Comparison of ENCODE assay signal across 19 cellular contexts in genomic region chr4:80112236-80112635, GRCh38. TPM values are rescaled to one million over a fixed set of nuclear protein-coding genes. Genes with fewer than 3 reads are reported as not detected.
DNase-seq lines count a peak whose midpoint lies in the region; ATAC-seq and TF ChIP-seq lines count a peak whose summit lies in the region.
"Had no signal": no experiment of that assay in that cellular context is flagged by ENCODE, and none has a peak within 500 bp of the region (broad histone marks: within the 10 kb centered on the region; RNA-seq: fewer than 3 reads in every experiment).

No MANE protein-coding gene starts in this region.

- WGBS in right cardiac atrium, result 56% methylated on average over 3 of the region's 3 CpGs

- H3K4me1 Mint-ChIP-seq in effector memory CD8-positive, alpha-beta T cell (ENCODE audit: low read depth in 2 of 2), result no peaks in the 10 kb centered on the region

- peaks cover 3% of the 10 kb centered on the region for H3K36me3 Mint-ChIP-seq in effector memory CD8-positive, alpha-beta T cell (ENCODE audit: insufficient read depth)

- no peak overlapping the region for H3K27ac Mint-ChIP-seq in effector memory CD8-positive, alpha-beta T cell
- H3K27ac Mint-ChIP-seq: activated CD8-positive, alpha-beta T cell treated with anti-CD3 and anti-CD28 coated beads for 36 hours; activated T-cell treated with anti-CD3 and anti-CD28 coated beads, Interleukin-2, amount 50 U/mL, for 24 hours had no signal

- H3K9me3 ChIP-seq in right atrium auricular region (peaks cover 0 to 4% of the 10 kb centered on the region in 2 donors), right cardiac atrium (ENCODE audit: control insufficient read depth, low read length) (no peaks in the 10 kb centered on the region)

- no peaks in the 10 kb centered on the region for H3K27me3 ChIP-seq in right atrium auricular region
- H3K27me3 ChIP-seq in right cardiac atrium (ENCODE audit: control insufficient read depth, insufficient read depth), result no peaks in the 10 kb centered on the region
- H3K27me3 ChIP-seq: dorsolateral prefrontal cortex had no signal

- TF ChIP-seq CTCF in right atrium auricular region (IDR thresholded peaks at IDR 0.05), result no peak

- no peak overlapping the region for H3K4me3 ChIP-seq in right atrium auricular region
- H3K4me3 ChIP-seq in right cardiac atrium (ENCODE audit: low read length), result no peak overlapping the region
- H3K4me3 ChIP-seq: dorsolateral prefrontal cortex had no signal

- DNase-seq in Right ventricle myocardium superior (peak; percentile 46), right atrium auricular region (ENCODE audit: low spot score) (no peak), fibroblast of gingiva (ENCODE audit: low read depth) (peak; percentile 95), right cardiac atrium (peak; percentile 26 to 68 (median 44))
- DNase-seq in effector memory CD8-positive, alpha-beta T cell, result no peak
- DNase-seq in activated CD8-positive, alpha-beta memory T cell treated with anti-CD3 and anti-CD28 coated beads, Interleukin-2, amount 50 U/mL, for 48 hours, result no peak
- DNase-seq: activated CD8-positive, alpha-beta T cell treated with anti-CD3 and anti-CD28 coated beads for 36 hours; activated naive CD4-positive, alpha-beta T cell treated with Interleukin-2 at 50 U/mL for 16 hours; activated T-cell treated with anti-CD3 and anti-CD28 coated beads, Interleukin-2, amount 50 U/mL, for 24 hours; caudate nucleus; dorsolateral prefrontal cortex; hippocampal formation; Kasumi-1; NCI-H1105 treated with DMSO at 0.1 percent for 48 hours; NCI-H526; T1000 had no signal

- H3K27ac ChIP-seq in right atrium auricular region (no peak overlapping the region), right cardiac atrium (ENCODE audit: low read length) (no peak overlapping the region)
- H3K27ac ChIP-seq: C4-2B, dorsolateral prefrontal cortex had no signal

- intact Hi-C loops in Right ventricle myocardium superior (cut with DNase I), result no loop called here
- intact Hi-C loops in right cardiac atrium (cut with DNase I), result no loop called here

- H3K4me1 ChIP-seq in right atrium auricular region (no peaks in the 10 kb centered on the region), right cardiac atrium (ENCODE audit: control insufficient read depth, insufficient read depth, low read length) (no peaks in the 10 kb centered on the region)

- H3K4me3 Mint-ChIP-seq in effector memory CD8-positive, alpha-beta T cell, result no peak overlapping the region
- H3K4me3 Mint-ChIP-seq: activated CD8-positive, alpha-beta T cell treated with anti-CD3 and anti-CD28 coated beads for 36 hours; activated T-cell treated with anti-CD3 and anti-CD28 coated beads, Interleukin-2, amount 50 U/mL, for 24 hours had no signal

- no peaks in the 10 kb centered on the region for H3K36me3 ChIP-seq in right atrium auricular region

- H3K27me3 Mint-ChIP-seq in effector memory CD8-positive, alpha-beta T cell, result peaks cover 6 to 8% of the 10 kb centered on the region in 2 donors
- H3K27me3 Mint-ChIP-seq: activated CD8-positive, alpha-beta T cell treated with anti-CD3 and anti-CD28 coated beads for 36 hours; activated T-cell treated with anti-CD3 and anti-CD28 coated beads, Interleukin-2, amount 50 U/mL, for 24 hours had no signal

- peaks cover 0 to 5% of the 10 kb centered on the region in 2 donors for H3K9me3 Mint-ChIP-seq in effector memory CD8-positive, alpha-beta T cell

- peak; percentile 77 for ATAC-seq in Right ventricle myocardium superior (ENCODE audit: poor library complexity)
- ATAC-seq in right cardiac atrium, result peak; percentile 59 to 64
- no peak for ATAC-seq in effector memory CD8-positive, alpha-beta T cell (replicated peaks)
- no peak for ATAC-seq in GM18907 (IDR thresholded peaks at IDR 0.05; ENCODE audit: unreplicated experiment)
- ATAC-seq in GM21717 (IDR thresholded peaks at IDR 0.05; ENCODE audit: unreplicated experiment), result no peak
- ATAC-seq: activated CD8-positive, alpha-beta T cell treated with anti-CD3 and anti-CD28 coated beads for 36 hours had no signal

RNA-seq across cellular contexts. Expression of gene ANTXR2, which starts 39.2 kb away (rescaled TPM):
- 49.7 TPM for total RNA-seq in Right ventricle myocardium superior
- total RNA-seq in right atrium auricular region, result 10 to 100 TPM; 24.5 to 32.8 TPM
- total RNA-seq in right cardiac atrium, result 10 to 100 TPM; 38.6 to 51.4 (median 46.7) TPM
- polyA plus RNA-seq in right cardiac atrium, result 13.5 TPM

Comparison
In these comparisons a context has a peak if more than half of its experiments do, and no peak if none do; other contexts are left out.
1. DNase-seq: peak in Right ventricle myocardium superior (single experiment), fibroblast of gingiva (single experiment) and right cardiac atrium (3 of 3); none in right atrium auricular region (single experiment), effector memory CD8-positive, alpha-beta T cell (0 of 3) and activated CD8-positive, alpha-beta memory T cell treated with anti-CD3 and anti-CD28 coated beads, Interleukin-2, amount 50 U/mL, for 48 hours (single experiment).
2. ATAC-seq: peak in Right ventricle myocardium superior (single experiment) and right cardiac atrium (2 of 2); none in effector memory CD8-positive, alpha-beta T cell (single experiment), GM18907 (single experiment) and GM21717 (single experiment).